In the genomic region with DNA sequence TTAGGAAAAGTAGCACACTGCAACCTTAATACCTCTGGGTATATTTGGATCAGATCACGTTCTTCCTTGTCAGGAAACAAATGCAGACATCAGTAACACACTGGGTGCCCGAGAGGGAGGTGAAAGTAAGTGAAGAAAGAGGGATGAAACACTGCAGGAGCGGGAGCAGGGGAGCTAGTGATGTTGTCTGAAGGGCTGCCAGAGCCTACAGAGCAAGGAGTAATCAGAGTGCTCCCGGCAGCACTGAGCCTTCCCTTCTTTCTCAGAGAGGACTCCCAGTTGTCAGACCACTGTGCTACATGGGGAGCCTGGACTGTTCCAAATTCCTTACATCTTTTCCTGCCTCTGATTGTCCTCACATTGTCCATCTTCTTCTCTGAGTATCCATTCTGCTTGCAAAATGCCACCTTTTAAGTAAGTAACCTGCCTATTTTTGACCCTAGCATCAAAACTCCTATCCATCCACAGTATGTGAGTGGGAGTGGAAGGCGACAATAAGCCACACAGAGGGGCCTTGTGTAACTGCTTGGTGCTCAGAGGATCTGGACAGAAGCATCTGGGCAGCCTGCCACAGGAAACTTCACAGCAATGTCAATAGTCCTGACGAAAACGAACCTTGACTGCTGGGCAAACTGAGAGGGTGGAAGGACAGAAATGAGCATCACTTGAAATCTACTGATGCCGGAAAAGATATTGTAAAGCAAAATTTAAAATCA, we compare ENCODE assay signal across 10 cellular contexts. TPM values are rescaled to one million over a fixed set of nuclear protein-coding genes. Genes with fewer than 3 reads are reported as not detected.
DNase-seq lines count a peak whose midpoint lies in the region; ATAC-seq, FAIRE-seq and TF ChIP-seq lines count a peak whose summit lies in the region.
"Had no signal": no experiment of that assay in that cellular context is flagged by ENCODE, and none has a peak within 500 bp of the region (broad histone marks: within the 10 kb centered on the region; RNA-seq: fewer than 3 reads in every experiment).

No MANE protein-coding gene starts in this region.

- H3K9me2 ChIP-seq in GM23338 (ENCODE audit: insufficient read depth): no peaks in the 10 kb centered on the region

- no peak overlapping the region for H3K9ac ChIP-seq in K562 (ENCODE audit: insufficient read depth in 1 of 2, low read depth in 2 of 2, low read length in 2 of 2)
- H3K9ac ChIP-seq: parathyroid adenoma had no signal

- H3K4me3 Mint-ChIP-seq in GM23338 (no peak overlapping the region), natural killer cell (no peak overlapping the region)

- H3K27me3 ChIP-seq in GM23338 (ENCODE audit: insufficient read depth): no peaks in the 10 kb centered on the region
- H3K27me3 ChIP-seq in K562 (ENCODE audit: control insufficient read depth in 2 of 2, insufficient read depth in 2 of 2, low read length in 2 of 2): no peaks in the 10 kb centered on the region
- H3K27me3 ChIP-seq in layer of hippocampus (ENCODE audit: control insufficient read depth, insufficient read depth, low read length): no peaks in the 10 kb centered on the region

- no peak for TF ChIP-seq RAD21 in K562 (CRISPR knock-in tag; conservative IDR thresholded peaks at IDR 0.05 in 1 of 2, IDR thresholded peaks at IDR 0.05 in 1 of 2)

- peak; percentile 44 for FAIRE-seq in K562 (lab: Jason Lieb, UNC)

- H3K27me3 Mint-ChIP-seq in GM23338 (ENCODE audit: insufficient read depth, low read depth, poor library complexity) (no peaks in the 10 kb centered on the region), natural killer cell (ENCODE audit: low read depth in 2 of 2) (no peaks in the 10 kb centered on the region)

- no TSS peak for BruUV-seq in K562 (replicated peaks; lab: Mats Ljungman, UMichigan)

- H3K79me2 ChIP-seq in GM23338 (replicated peaks; ENCODE audit: insufficient read depth): no peaks in the 10 kb centered on the region
- no peaks in the 10 kb centered on the region for H3K79me2 ChIP-seq in K562 (ENCODE audit: control insufficient read depth, insufficient read depth, low read length)
- H3K79me2 ChIP-seq: parathyroid adenoma had no signal

- WGBS in K562 (ENCODE audit: insufficient coverage, low coverage, missing lambda C conversion rate): 47% methylated on average over 8 of the region's 8 CpGs

- TF ChIP-seq EP300 in K562 (IDR thresholded peaks at IDR 0.05; ENCODE audit: low read length): no peak

- H3K4me1 Mint-ChIP-seq in GM23338 (peaks cover 7% of the 10 kb centered on the region), natural killer cell (no peaks in the 10 kb centered on the region)

- H3K27ac Mint-ChIP-seq in GM23338 (no peak overlapping the region; the same call in 1 of the 2 replicates), natural killer cell (no peak overlapping the region)

- no peaks in the 10 kb centered on the region for H4K20me1 ChIP-seq in GM23338 (replicated peaks; ENCODE audit: insufficient read depth)
- H4K20me1 ChIP-seq in K562 (replicated peaks; ENCODE audit: control insufficient read depth, insufficient read depth, low read length): no peaks in the 10 kb centered on the region

- H3F3A ChIP-seq in GM23338 (replicated peaks; ENCODE audit: low read depth): no peaks in the 10 kb centered on the region

- H3K36me3 Mint-ChIP-seq in GM23338 (ENCODE audit: low read depth) (no peaks in the 10 kb centered on the region), natural killer cell (no peaks in the 10 kb centered on the region)

- H3K4me3 ChIP-seq in GM23338: no peak overlapping the region
- no peak overlapping the region for H3K4me3 ChIP-seq in K562
- no peak overlapping the region for H3K4me3 ChIP-seq in skin epidermis

- H3K9me3 Mint-ChIP-seq in GM23338 (no peaks in the 10 kb centered on the region), natural killer cell (no peaks in the 10 kb centered on the region)

- H3K27ac ChIP-seq in GM23338 (ENCODE audit: low read depth) (no peak overlapping the region), K562 (ENCODE audit: extremely low read depth, low read depth, low read length) (no peak overlapping the region), layer of hippocampus (ENCODE audit: low read depth, low read length) (peak overlapping the region; percentile 44), skin epidermis (peak overlapping the region in 14 of 21 experiments; percentile 4 to 76 (median 48))
- H3K27ac ChIP-seq: parathyroid adenoma had no signal

- POLR2A ChIA-PET in K562 (lab: Yijun Ruan, JAX): no interaction called here

- CTCF ChIA-PET in K562 (lab: Yijun Ruan, JAX; ENCODE audit: low intra/inter-chr PET ratio): no interaction called here

- no peaks in the 10 kb centered on the region for H3K36me3 ChIP-seq in GM23338 (ENCODE audit: insufficient read depth)
- H3K36me3 ChIP-seq in K562 (ENCODE audit: control insufficient read depth, insufficient read depth, low read length): no peaks in the 10 kb centered on the region

- no peaks in the 10 kb centered on the region for H3K9me1 ChIP-seq in K562 (ENCODE audit: control insufficient read depth, insufficient read depth, low read length)

- no peak overlapping the region for H3K4me2 ChIP-seq in GM23338
- no peak overlapping the region for H3K4me2 ChIP-seq in K562 (ENCODE audit: insufficient read depth, low read length)

- no peak for TF ChIP-seq CTCF in GM23338 (conservative IDR thresholded peaks at IDR 0.05; ENCODE audit: low read depth in 2 of 2)
- TF ChIP-seq CTCF in K562 (IDR thresholded peaks at IDR 0.05 in 2 of 3, conservative IDR thresholded peaks at IDR 0.05 in 1 of 3; ENCODE audit: insufficient read depth in 2 of 3, low read depth in 1 of 3, low read length in 3 of 3): no peak
- TF ChIP-seq CTCF in natural killer cell (IDR thresholded peaks at IDR 0.05): no peak

- intact Hi-C loops in K562 (cut with micrococcal nuclease): no loop called here
- intact Hi-C loops in natural killer cell (cut with micrococcal nuclease): loop anchor here (10.0 kb wide), 1 partner anchor 47 kb away; no protein-coding TSS in a partner anchor

- no peaks in the 10 kb centered on the region; the same call in 1 of the 2 replicates for H3K4me1 ChIP-seq in GM23338 (ENCODE audit: insufficient read depth)
- H3K4me1 ChIP-seq in K562 (replicated peaks in 1 of 2; ENCODE audit: control insufficient read depth in 2 of 2, insufficient read depth in 2 of 2, low read length in 2 of 2): peaks cover 0 to 2% of the 10 kb centered on the region in 2 experiments; a peak in 2 of 5 replicates
- H3K4me1 ChIP-seq: parathyroid adenoma had no signal

- peak overlapping the region; percentile 80; the same call in 1 of the 2 replicates for H2AFZ ChIP-seq in GM23338
- H2AFZ ChIP-seq in K562 (ENCODE audit: low read depth, low read length): 0 out of 2 replicates have a peak overlapping the region, but pooled peaks have one; percentile 14
- H2AFZ ChIP-seq: parathyroid adenoma had no signal

- no peak for TF ChIP-seq POLR2A in K562 (conservative IDR thresholded peaks at IDR 0.05)

- H3K9me3 ChIP-seq in K562 (replicated peaks; ENCODE audit: control insufficient read depth, insufficient read depth, low read depth, low read length): no peaks in the 10 kb centered on the region

- in situ Hi-C loops in K562 (cut with MboI): no loop called here

- DNase-seq in GM23338 (ENCODE audit: low spot score) (no peak), K562 (ENCODE audit: extremely low read depth in 1 of 4, low spot score in 3 of 4) (no peak), DMS153 (lab: John Stamatoyannopoulos, UW) (no peak), natural killer cell (no peak)
- DNase-seq: DND-41 had no signal

- peak; percentile 47; the same call in 2 of the 3 replicates for ATAC-seq in GM23338
- peak; percentile 13; the same call in 1 of the 3 replicates for ATAC-seq in K562
- no peak for ATAC-seq in HG03159 (IDR thresholded peaks at IDR 0.05; ENCODE audit: unreplicated experiment)
- no peak for ATAC-seq in GM19455 (IDR thresholded peaks at IDR 0.05; ENCODE audit: unreplicated experiment)
- ATAC-seq in natural killer cell: no peak

TF ChIP-seq in K562, 482 proteins besides CTCF, POLR2A, EP300 and RAD21 (continues in another document):
- TF ChIP-seq RBM22 (IDR thresholded peaks at IDR 0.05; ENCODE audit: low read depth, low read length, poor library complexity, severe bottlenecking): no peak
- TF ChIP-seq KHSRP (IDR thresholded peaks at IDR 0.05): no peak
- no peak for TF ChIP-seq TAF1 (IDR thresholded peaks at IDR 0.05; ENCODE audit: control insufficient read depth, extremely low read depth, insufficient read depth, low read length, severe bottlenecking)
- TF ChIP-seq KLF1 (tag; IDR thresholded peaks at IDR 0.05): no peak

RNA-seq across cellular contexts. Expression of a gene that starts 10.8 kb away (rescaled TPM):
- 35.9 and 40.2 TPM in 2 replicates for total RNA-seq in GM23338 (2014; rRNA removed; shearing (Covaris generic))
- 8.3 and 10.4 TPM in 2 replicates for polyA plus RNA-seq in GM23338 (2016; fragmentation: Nextera tagmentation; extraction: Ambion mirVana)
- 18.4 and 32.2 TPM in 2 replicates for total RNA-seq in K562 (2011; cell fraction: chromatin; rRNA removed; ENCODE audit: low replicate concordance)
- total RNA-seq in K562 (2011; cell fraction: nucleolus; rRNA removed): 6.8 and 10.3 TPM in 2 replicates
- total RNA-seq in K562 (2011; cell fraction: nucleoplasm; rRNA removed): 14.0 and 16.0 TPM in 2 replicates
- total RNA-seq in K562 (2014; rRNA removed): 17.6 and 20.6 TPM in 2 replicates
- total RNA-seq in K562 (2014; rRNA removed; fragmentation: Illumina TruSeq; extraction: Trizol): 20.2 and 22.8 TPM in 2 replicates
- total RNA-seq in K562 (2015; rRNA removed; fragmentation: Illumina TruSeq; extraction: Trizol): 20.7 and 21.7 TPM in 2 replicates
- total RNA-seq in K562 (2021): 16.3 and 17.2 TPM in 2 replicates
- 18.3 and 23.0 TPM in 2 replicates for polyA plus RNA-seq in K562 (2011; rRNA removed)
- 5.1 and 7.5 TPM in 2 replicates for polyA plus RNA-seq in K562 (2011; cell fraction: cytosol; rRNA removed)
- 30.1 and 30.9 TPM in 2 replicates for polyA plus RNA-seq in K562 (2011; cell fraction: nucleus; rRNA removed)
- polyA plus RNA-seq in K562 (2012): 11.6 and 12.8 TPM in 2 replicates
- 14.3 and 15.5 TPM in 2 replicates for polyA plus RNA-seq in K562 (2014; fragmentation: Illumina TruSeq; extraction: Trizol)
- 1 to 10 TPM; 3.1 to 4.0 TPM for polyA plus RNA-seq in K562 (2014; fragmentation: Nextera tagmentation; extraction: Ambion mirVana)
- 10.5 and 11.9 TPM in 2 replicates for polyA plus RNA-seq in K562 (2014; rRNA removed)
- 33.5 and 34.3 TPM in 2 replicates for polyA minus RNA-seq in K562 (2011; rRNA and poly(A)+ RNA removed)
- polyA minus RNA-seq in K562 (2011; cell fraction: cytosol; rRNA and poly(A)+ RNA removed): 10.5 and 13.2 TPM in 2 replicates
- 18.2 and 28.2 TPM in 2 replicates for polyA minus RNA-seq in K562 (2011; cell fraction: nucleus; rRNA and poly(A)+ RNA removed)
- 10 to 100 TPM; 31.2 to 42.0 (median 37.8) TPM for total RNA-seq in natural killer cell

Comparison
In these comparisons a context has a peak if more than half of its experiments do, and no peak if none do; other contexts are left out.
1. ATAC-seq: peak in GM23338 (single experiment) and K562 (single experiment); none in HG03159 (single experiment), GM19455 (single experiment) and natural killer cell (0 of 3).
2. H3K27ac ChIP-seq: peak in layer of hippocampus (single experiment) and skin epidermis (14 of 21); none in GM23338 (single experiment) and K562 (single experiment).